10 cellular contexts compared by ENCODE assay signal in genomic region chr14:32897724-32898064, GRCh38. TPM values are rescaled to one million over a fixed set of nuclear protein-coding genes. Genes with fewer than 3 reads are reported as not detected.
DNase-seq lines count a peak whose midpoint lies in the region; ATAC-seq and TF ChIP-seq lines count a peak whose summit lies in the region.
"Had no signal": no experiment of that assay in that cellular context is flagged by ENCODE, and none has a peak within 500 bp of the region (broad histone marks: within the 10 kb centered on the region; RNA-seq: fewer than 3 reads in every experiment).

No MANE protein-coding gene starts in this region.

- H3K4me3 ChIP-seq in mesenchymal stem cell (ENCODE audit: insufficient read depth in 1 of 2, low read depth in 1 of 2, low read length in 2 of 2) (peak overlapping the region in 1 of 2 experiments; percentile 80), upper lobe of right lung (peak overlapping the region; percentile 53)

- peak overlapping the region; percentile 93 for H3K9ac ChIP-seq in mesenchymal stem cell (ENCODE audit: low read length)

- H3K27me3 ChIP-seq in mesenchymal stem cell (ENCODE audit: control insufficient read depth in 1 of 2, insufficient read depth in 1 of 2, low read length in 2 of 2) (no peaks in the 10 kb centered on the region), upper lobe of right lung (no peaks in the 10 kb centered on the region)

- peak overlapping the region; percentile 28 for H2BK15ac ChIP-seq in mesenchymal stem cell (ENCODE audit: low read depth, poor library complexity, severe bottlenecking)

- TF ChIP-seq CTCF in upper lobe of right lung (IDR thresholded peaks at IDR 0.05) (no peak), RWPE1 (conservative IDR thresholded peaks at IDR 0.05; ENCODE audit: low read depth) (no peak), natural killer cell (IDR thresholded peaks at IDR 0.05) (no peak)

- intact Hi-C loops in upper lobe of right lung (cut with DNase I) (no loop called here), natural killer cell (cut with micrococcal nuclease) (no loop called here)

- H3K79me1 ChIP-seq in mesenchymal stem cell (replicated peaks; ENCODE audit: low read length, poor library complexity, severe bottlenecking): no peaks in the 10 kb centered on the region

- H3K27ac ChIP-seq in caudate nucleus (ENCODE audit: low read depth, low read length): peak overlapping the region; percentile 65
- H3K27ac ChIP-seq in mesenchymal stem cell (ENCODE audit: low read length, poor library complexity, severe bottlenecking): no peak overlapping the region
- H3K27ac ChIP-seq in upper lobe of right lung: peak overlapping the region; percentile 79
- H3K27ac ChIP-seq in RWPE1: no peak overlapping the region

- H3K4me2 ChIP-seq in mesenchymal stem cell (ENCODE audit: low read length, poor library complexity, severe bottlenecking): no peak overlapping the region

- H3K36me3 ChIP-seq in mesenchymal stem cell (ENCODE audit: control insufficient read depth in 1 of 2, insufficient read depth in 2 of 2, low read depth in 1 of 2, low read length in 2 of 2): no peaks in the 10 kb centered on the region
- no peaks in the 10 kb centered on the region for H3K36me3 ChIP-seq in upper lobe of right lung

- H3K9me3 ChIP-seq in mesenchymal stem cell (ENCODE audit: control insufficient read depth, low read length): no peaks in the 10 kb centered on the region
- no peaks in the 10 kb centered on the region for H3K9me3 ChIP-seq in upper lobe of right lung

- H2BK12ac ChIP-seq in mesenchymal stem cell (ENCODE audit: low read length in 2 of 2): peak overlapping the region; percentile 29 to 82

- no peak for DNase-seq in activated T-cell treated with anti-CD3 and anti-CD28 coated beads, Interleukin-2, amount 50 U/mL, for 4 hours
- DNase-seq in activated T-cell treated with anti-CD3 and anti-CD28 coated beads, Interleukin-2, amount 50 U/mL, for 48 hours: no peak
- DNase-seq in caudate nucleus (lab: John Stamatoyannopoulos, UW) (peak in 1 of 61 donors; percentile 8), mesenchymal stem cell (no peak), upper lobe of right lung (no peak), RWPE1 (ENCODE audit: low spot score) (no peak), natural killer cell (no peak), AML-193 (lab: John Stamatoyannopoulos, UW) (no peak)
- DNase-seq: CD8-positive, alpha-beta T cell; NCI-H2171 treated with DMSO at 0.1 percent for 48 hours had no signal

- H2BK120ac ChIP-seq in mesenchymal stem cell (ENCODE audit: low read depth, low read length): peak overlapping the region; percentile 77

- ATAC-seq in activated T-cell treated with anti-CD3 and anti-CD28 coated beads, Interleukin-2, amount 50 U/mL, for 4 hours: no peak
- ATAC-seq in upper lobe of right lung: no peak
- no peak for ATAC-seq in natural killer cell
- ATAC-seq: CD8-positive, alpha-beta T cell had no signal

- peak overlapping the region; percentile 18 for H2AFZ ChIP-seq in mesenchymal stem cell (ENCODE audit: low read depth, low read length)

- H3K36me3 Mint-ChIP-seq in activated T-cell treated with anti-CD3 and anti-CD28 coated beads, Interleukin-2, amount 50 U/mL, for 4 hours (ENCODE audit: insufficient read depth): no peaks in the 10 kb centered on the region
- H3K36me3 Mint-ChIP-seq in natural killer cell: no peaks in the 10 kb centered on the region
- H3K36me3 Mint-ChIP-seq: CD8-positive, alpha-beta T cell had no signal

- H4K8ac ChIP-seq in mesenchymal stem cell (ENCODE audit: low read length): peak overlapping the region; percentile 95

- 92% methylated on average over 5 of the region's 6 CpGs for WGBS in mesenchymal stem cell

- no peaks in the 10 kb centered on the region for H3K27me3 Mint-ChIP-seq in activated T-cell treated with anti-CD3 and anti-CD28 coated beads, Interleukin-2, amount 50 U/mL, for 4 hours (ENCODE audit: low read depth)
- no peaks in the 10 kb centered on the region for H3K27me3 Mint-ChIP-seq in natural killer cell (ENCODE audit: low read depth in 2 of 2)

- peak overlapping the region; percentile 57 for H3K4me3 Mint-ChIP-seq in activated T-cell treated with anti-CD3 and anti-CD28 coated beads, Interleukin-2, amount 50 U/mL, for 4 hours
- no peak overlapping the region for H3K4me3 Mint-ChIP-seq in natural killer cell

- H3K18ac ChIP-seq in mesenchymal stem cell (ENCODE audit: low read depth in 1 of 2, low read length in 2 of 2): peak overlapping the region in 1 of 2 experiments; percentile 66

- H2BK5ac ChIP-seq in mesenchymal stem cell (ENCODE audit: low read depth, low read length, poor library complexity, severe bottlenecking): no peak overlapping the region

- no peak overlapping the region for H3K23ac ChIP-seq in mesenchymal stem cell (ENCODE audit: low read length in 2 of 2)

- no peaks in the 10 kb centered on the region for H3K9me3 Mint-ChIP-seq in activated T-cell treated with anti-CD3 and anti-CD28 coated beads, Interleukin-2, amount 50 U/mL, for 4 hours
- H3K9me3 Mint-ChIP-seq in natural killer cell: no peaks in the 10 kb centered on the region
- H3K9me3 Mint-ChIP-seq: CD8-positive, alpha-beta T cell had no signal

- peaks cover 6% of the 10 kb centered on the region for H3K4me1 Mint-ChIP-seq in activated T-cell treated with anti-CD3 and anti-CD28 coated beads, Interleukin-2, amount 50 U/mL, for 4 hours (ENCODE audit: low read depth)
- H3K4me1 Mint-ChIP-seq in natural killer cell: peaks cover 5% of the 10 kb centered on the region in 2 donors

- POLR2A ChIA-PET in RWPE1 (lab: Yijun Ruan, JAX; ENCODE audit: low non-redundant PET): no interaction called here

- H3K14ac ChIP-seq in mesenchymal stem cell (ENCODE audit: low read length in 2 of 2): no peak overlapping the region

- H4K91ac ChIP-seq in mesenchymal stem cell (ENCODE audit: low read length): no peak overlapping the region

- no peak overlapping the region for H2AK5ac ChIP-seq in mesenchymal stem cell (ENCODE audit: low read length, severe bottlenecking)

- CTCF ChIA-PET in RWPE1 (lab: Yijun Ruan, JAX): interaction anchor here (0.6 to 0.7 kb wide), 2 partner anchors 131 to 868 kb away, joined by 3 to 4 read pairs; no protein-coding TSS in a partner anchor

- no peaks in the 10 kb centered on the region for H3K4me1 ChIP-seq in mesenchymal stem cell (ENCODE audit: control insufficient read depth, insufficient read depth, low read depth, low read length)
- peaks cover 8% of the 10 kb centered on the region for H3K4me1 ChIP-seq in upper lobe of right lung

- H3K27ac Mint-ChIP-seq in natural killer cell: peak overlapping the region in 1 of 2 donors; percentile 29
- H3K27ac Mint-ChIP-seq: CD8-positive, alpha-beta T cell had no signal

- H3K4ac ChIP-seq in mesenchymal stem cell (ENCODE audit: low read depth in 1 of 2, low read length in 2 of 2): peak overlapping the region; percentile 54 to 67

RNA-seq across cellular contexts. Expression of gene NPAS3, which starts 41.0 kb away (rescaled TPM):
- total RNA-seq in activated T-cell treated with anti-CD3 and anti-CD28 coated beads, Interleukin-2, amount 50 U/mL, for 4 hours: under 1 TPM in 1 of 3 donors, not detected in 2; 0.26 TPM
- polyA plus RNA-seq in mesenchymal stem cell (2013, experiment 1 of 2): 2.7 TPM
- polyA plus RNA-seq in mesenchymal stem cell (2013, experiment 2 of 2): 2.9 TPM
- total RNA-seq in upper lobe of right lung (1.2 TPM), natural killer cell (not detected)
- total RNA-seq: CD8-positive, alpha-beta T cell had no signal

Comparison
In these comparisons a context has a peak if more than half of its experiments do, and no peak if none do; other contexts are left out.
1. H3K27ac ChIP-seq: peak in caudate nucleus (single experiment) and upper lobe of right lung (single experiment); none in mesenchymal stem cell (single experiment) and RWPE1 (single experiment).